ENCODE assay signal across 1 cellular context in genomic region chr7:100489824-100490223, GRCh38.
TF ChIP-seq lines count a peak whose summit lies in the region.

No MANE protein-coding gene starts in this region.

TF ChIP-seq in HCT116, 20 proteins besides CTCF, POLR2A, EP300 and RAD21:
- no peak for TF ChIP-seq SRF (IDR thresholded peaks at IDR 0.05; ENCODE audit: low read depth)
- no peak for TF ChIP-seq REST (IDR thresholded peaks at IDR 0.05; ENCODE audit: low read depth)
- TF ChIP-seq ZNF274 (IDR thresholded peaks at IDR 0.05; ENCODE audit: low read depth, low read length) = no peak
- TF ChIP-seq ATF3 (IDR thresholded peaks at IDR 0.05) = no peak
TF ChIP-seq in HCT116: peak in this region for 0.
